Comparison of ENCODE assay signal across 8 cellular contexts in the genomic region with DNA sequence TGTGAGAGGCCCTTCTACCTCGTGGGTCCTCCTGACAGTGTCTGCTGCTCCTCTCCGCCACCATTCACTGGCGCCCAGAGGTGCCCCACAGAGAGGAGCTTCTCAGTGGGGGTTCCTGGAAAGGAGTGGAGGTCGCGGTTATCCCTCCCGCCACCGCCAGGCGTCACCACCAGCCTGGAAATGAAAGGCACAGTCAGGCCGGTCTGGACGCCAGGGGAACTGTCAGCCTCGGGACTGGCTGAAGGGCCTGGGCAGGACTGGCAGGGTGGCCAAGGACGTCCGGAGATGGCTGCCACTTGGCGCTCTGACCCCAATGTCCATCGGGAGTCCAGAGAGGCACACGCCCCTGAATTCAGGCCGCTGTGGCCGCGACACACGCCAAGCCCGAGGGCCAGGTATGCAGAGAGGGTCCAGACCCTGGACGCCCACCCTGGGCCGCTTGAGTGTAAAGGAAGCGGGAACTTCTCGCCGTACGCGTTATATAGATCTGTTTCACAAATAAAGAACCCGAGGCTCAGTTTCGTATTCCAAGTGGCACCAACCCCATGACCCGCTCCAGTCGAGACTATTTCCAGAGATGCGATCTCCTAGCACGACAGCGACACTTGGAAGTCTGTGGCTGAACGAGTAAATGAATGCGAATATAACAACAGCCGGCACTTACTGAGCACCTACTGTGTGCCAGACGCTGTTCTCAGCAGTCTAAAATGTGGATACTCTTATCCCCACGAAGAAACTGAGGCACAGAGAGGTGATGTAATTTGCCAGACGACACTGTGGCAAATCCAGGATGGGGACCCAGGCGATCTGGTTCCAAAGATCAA. TPM values are rescaled to one million over a fixed set of nuclear protein-coding genes. Genes with fewer than 3 reads are reported as not detected.
A peak's percentile ranks its signal among the peaks of the same experiment; 100 is the strongest.
DNase-seq lines count a peak whose midpoint lies in the region; ATAC-seq and TF ChIP-seq lines count a peak whose summit lies in the region.

No MANE protein-coding gene starts in this region.

- ATAC-seq in HG03108 (IDR thresholded peaks at IDR 0.05; ENCODE audit: unreplicated experiment): no peak

- no peak for TF ChIP-seq POLR2A in lower leg skin (IDR thresholded peaks at IDR 0.05)

- DNase-seq in COR-L47 (lab: John Stamatoyannopoulos, UW) (peak; percentile 77), HFFc6 (peak; percentile 73), NCI-H526 (lab: John Stamatoyannopoulos, UW) (peak; percentile 72 to 92), dermis microvascular lymphatic vessel endothelial cell (ENCODE audit: low read depth in 2 of 2) (peak; percentile 62 to 85), lower leg skin (ENCODE audit: low spot score in 2 of 2) (peak; percentile 83 to 98)
- peak; percentile 75 to 76 for DNase-seq in activated CD4-positive, alpha-beta T cell treated with anti-CD3 and anti-CD28 coated beads, Interleukin-2, amount 50 U/mL, for 24 hours (ENCODE audit: low read depth in 1 of 2, low spot score in 1 of 2)
- DNase-seq in stimulated activated CD4-positive, alpha-beta T cell treated with anti-CD3 and anti-CD28 coated beads, Interleukin-4, amount 100 ng/mL, for 1 hour: peak; percentile 86

- no peak overlapping the region for H3K4me3 ChIP-seq in lower leg skin (ENCODE audit: low read depth, poor library complexity, severe bottlenecking)

- TF ChIP-seq CTCF in HFFc6 (IDR thresholded peaks at IDR 0.05) (peak; percentile 97), lower leg skin (IDR thresholded peaks at IDR 0.05) (peak in 1 of 3 donors; percentile 98)

- peaks cover 18% of the 10 kb centered on the region for H3K4me1 Mint-ChIP-seq in HFFc6 (ENCODE audit: low read depth)

- H3K27ac Mint-ChIP-seq in HFFc6: 0 out of 2 replicates have a peak overlapping the region, but pooled peaks have one; percentile 8

- WGBS in lower leg skin, 2 donors: 7 to 10% methylated on average over 41 to 42 of the region's 42 CpGs

- intact Hi-C loops in lower leg skin (cut with DNase I; ENCODE audit: low total_unique reads): loop anchor here (2.0 kb wide), 1 partner anchor 127 kb away; no protein-coding TSS in a partner anchor

- H3K4me3 Mint-ChIP-seq in HFFc6: peak overlapping the region; percentile 86

- no peaks in the 10 kb centered on the region for H3K9me3 Mint-ChIP-seq in HFFc6

- H3K27me3 Mint-ChIP-seq in HFFc6 (ENCODE audit: insufficient read depth): peaks cover 17% of the 10 kb centered on the region

- H3K36me3 Mint-ChIP-seq in HFFc6 (ENCODE audit: low read depth): no peaks in the 10 kb centered on the region

RNA-seq across cellular contexts. Expression of a gene that starts 7.6 kb away (rescaled TPM):
- total RNA-seq in HFFc6 (2021; fragmentation: NEBNext Ultra II Directional; extraction: Animal tissue kit (Norgen Biotek cat#: 25700)): 1 to 10 TPM in 5 of 6 experiments, under 1 TPM in 1; 0.59 to 2.3 (median 1.5) TPM
- total RNA-seq in dermis microvascular lymphatic vessel endothelial cell (0.90 and 3.2 TPM in 2 replicates), lower leg skin (1 to 10 TPM in 3 of 4 donors, under 1 TPM in 1; 0.34 to 6.6 (median 2.7) TPM)
